Comparison of ENCODE assay signal across 35 cellular contexts in the genomic region with DNA sequence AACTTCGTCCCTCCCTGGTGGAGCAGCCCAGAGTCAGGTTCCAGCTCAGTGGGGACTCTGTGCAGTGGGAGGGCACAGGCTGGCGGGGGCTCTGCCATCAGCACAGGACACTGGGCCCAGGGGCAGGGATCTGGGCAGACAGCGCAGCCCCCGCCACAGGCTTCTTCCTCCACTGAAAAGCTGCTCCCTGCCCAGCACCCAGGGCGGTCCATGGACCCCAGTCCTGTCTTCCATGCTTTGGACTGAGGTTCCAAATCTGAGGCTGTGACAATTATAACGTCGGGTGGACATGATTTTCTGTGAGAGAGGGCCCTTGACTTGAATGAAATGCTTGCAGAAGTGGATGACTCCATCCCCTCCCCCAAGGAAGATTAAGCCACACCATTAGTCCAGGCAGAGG. TPM values are rescaled to one million over a fixed set of nuclear protein-coding genes. Genes with fewer than 3 reads are reported as not detected.
"Had no signal": no experiment of that assay in that cellular context is flagged by ENCODE, and none has a peak within 500 bp of the region (broad histone marks: within the 10 kb centered on the region; RNA-seq: fewer than 3 reads in every experiment).

No MANE protein-coding gene starts in this region.

- H3K4me3 Mint-ChIP-seq: activated CD4-positive, alpha-beta T cell treated with anti-CD3 and anti-CD28 coated beads, Interleukin-2, amount 10 ng/mL, durations not matched to agents 7 days and 5 days; activated CD8-positive, alpha-beta T cell treated with anti-CD3 and anti-CD28 coated beads, Interleukin-2, amount 10 ng/mL, durations not matched to agents 7 days and 5 days; activated naive CD4-positive, alpha-beta T cell treated with anti-CD3 and anti-CD28 coated beads, Interleukin-2, amount 50 U/mL, for 24 hours; activated naive CD8-positive, alpha-beta T cell treated with anti-CD3 and anti-CD28 coated beads, Interleukin-2, amount 10 ng/mL, durations not matched to agents 7 days and 5 days; activated T-cell treated with anti-CD3 and anti-CD28 coated beads, Interleukin-2, amount 50 U/mL, for 24 hours had no signal

- H3K4me3 ChIP-seq: body of pancreas, breast epithelium had no signal

- ATAC-seq: activated CD8-positive, alpha-beta T cell treated with anti-CD3 and anti-CD28 coated beads, Interleukin-2, amount 10 ng/mL, durations not matched to agents 7 days and 5 days; body of pancreas; Panc1 had no signal

- H3K9me3 Mint-ChIP-seq: activated CD4-positive, alpha-beta T cell treated with anti-CD3 and anti-CD28 coated beads, Interleukin-2, amount 10 ng/mL, durations not matched to agents 7 days and 5 days; activated naive CD4-positive, alpha-beta T cell treated with anti-CD3 and anti-CD28 coated beads, Interleukin-2, amount 50 U/mL, for 24 hours; activated naive CD8-positive, alpha-beta T cell treated with anti-CD3 and anti-CD28 coated beads, Interleukin-2, amount 10 ng/mL, durations not matched to agents 7 days and 5 days; activated T-cell treated with anti-CD3 and anti-CD28 coated beads, Interleukin-2, amount 50 U/mL, for 24 hours; activated T-helper 2 cell treated with anti-CD3 and anti-CD28 coated beads, Interferon-gamma antibody, Interleukin-2, Interleukin-4, amounts not matched to agents 10 μg/mL and 5 μg/mL and 100 μg/mL, durations not matched to agents 14 hours and 24 hours and 36 hours had no signal

- DNase-seq: activated CD4-positive, alpha-beta T cell treated with anti-CD3 and anti-CD28 coated beads, Interleukin-2, amount 10 ng/mL, durations not matched to agents 7 days and 5 days; activated CD4-positive, alpha-beta T cell treated with anti-CD3 and anti-CD28 coated beads, Interleukin-2, amount 50 U/mL, for 48 hours; activated CD4-positive, CD25-positive, alpha-beta regulatory T cell; activated CD8-positive, alpha-beta T cell treated with anti-CD3 and anti-CD28 coated beads, Interleukin-2, amount 10 ng/mL, durations not matched to agents 7 days and 5 days; activated gamma-delta T cell; activated naive CD4-positive, alpha-beta T cell treated with Interleukin-2 at 50 U/mL for 16 hours; activated naive CD8-positive, alpha-beta T cell treated with anti-CD3 and anti-CD28 coated beads, Interleukin-2, amount 10 ng/mL, durations not matched to agents 7 days and 5 days; activated T-cell treated with anti-CD3 and anti-CD28 coated beads, Interleukin-2, amount 50 U/mL, for 24 hours; body of pancreas; caudate nucleus; cerebellar nuclear complex; MM.1S; MV-4-11; NCI-H1092; NCI-H1417; NCI-H187 treated with DMSO at 0.1 percent for 48 hours; NCI-H2081; NCI-H2171 treated with DMSO at 0.1 percent for 48 hours; NCI-H345; NCI-H524 treated with DMSO at 0.1 percent for 48 hours; Right ventricle myocardium superior; SW 1271; T-helper 1 cell; T-helper 2 cell; T-helper 9 cell had no signal

- H3K36me3 Mint-ChIP-seq: activated naive CD4-positive, alpha-beta T cell treated with anti-CD3 and anti-CD28 coated beads, Interleukin-2, amount 50 U/mL, for 24 hours; activated naive CD8-positive, alpha-beta T cell treated with anti-CD3 and anti-CD28 coated beads, Interleukin-2, amount 10 ng/mL, durations not matched to agents 7 days and 5 days had no signal

- H3K27ac Mint-ChIP-seq: activated CD4-positive, alpha-beta T cell treated with anti-CD3 and anti-CD28 coated beads, Interleukin-2, amount 10 ng/mL, durations not matched to agents 7 days and 5 days; activated CD8-positive, alpha-beta T cell treated with anti-CD3 and anti-CD28 coated beads, Interleukin-2, amount 10 ng/mL, durations not matched to agents 7 days and 5 days; activated naive CD4-positive, alpha-beta T cell treated with anti-CD3 and anti-CD28 coated beads, Interleukin-2, amount 50 U/mL, for 24 hours; activated naive CD8-positive, alpha-beta T cell treated with anti-CD3 and anti-CD28 coated beads, Interleukin-2, amount 10 ng/mL, durations not matched to agents 7 days and 5 days; activated T-cell treated with anti-CD3 and anti-CD28 coated beads, Interleukin-2, amount 50 U/mL, for 24 hours; activated T-helper 2 cell treated with anti-CD3 and anti-CD28 coated beads, Interferon-gamma antibody, Interleukin-2, Interleukin-4, amounts not matched to agents 10 μg/mL and 5 μg/mL and 100 μg/mL, durations not matched to agents 14 hours and 24 hours and 36 hours had no signal

- H3K9me3 ChIP-seq: body of pancreas, breast epithelium had no signal

- H3K4me1 Mint-ChIP-seq: activated CD4-positive, alpha-beta T cell treated with anti-CD3 and anti-CD28 coated beads, Interleukin-2, amount 10 ng/mL, durations not matched to agents 7 days and 5 days; activated naive CD4-positive, alpha-beta T cell treated with anti-CD3 and anti-CD28 coated beads, Interleukin-2, amount 50 U/mL, for 24 hours; activated naive CD8-positive, alpha-beta T cell treated with anti-CD3 and anti-CD28 coated beads, Interleukin-2, amount 10 ng/mL, durations not matched to agents 7 days and 5 days had no signal

- H3K27me3 Mint-ChIP-seq: activated CD4-positive, alpha-beta T cell treated with anti-CD3 and anti-CD28 coated beads, Interleukin-2, amount 10 ng/mL, durations not matched to agents 7 days and 5 days; activated naive CD4-positive, alpha-beta T cell treated with anti-CD3 and anti-CD28 coated beads, Interleukin-2, amount 50 U/mL, for 24 hours; activated naive CD8-positive, alpha-beta T cell treated with anti-CD3 and anti-CD28 coated beads, Interleukin-2, amount 10 ng/mL, durations not matched to agents 7 days and 5 days; activated T-cell treated with anti-CD3 and anti-CD28 coated beads, Interleukin-2, amount 50 U/mL, for 24 hours had no signal

- H3K27me3 ChIP-seq: body of pancreas, breast epithelium had no signal

- H3K27ac ChIP-seq: body of pancreas, breast epithelium, KMS-11, RWPE1, VCaP had no signal

- H3K4me1 ChIP-seq: body of pancreas, breast epithelium had no signal

RNA-seq across cellular contexts. Expression of a gene that starts 21.2 kb away (rescaled TPM):
- total RNA-seq: activated CD4-positive, alpha-beta T cell treated with anti-CD3 and anti-CD28 coated beads, Interleukin-2, amount 10 ng/mL, durations not matched to agents 7 days and 5 days; activated CD8-positive, alpha-beta T cell treated with anti-CD3 and anti-CD28 coated beads, Interleukin-2, amount 10 ng/mL, durations not matched to agents 7 days and 5 days; activated naive CD8-positive, alpha-beta T cell treated with anti-CD3 and anti-CD28 coated beads, Interleukin-2, amount 10 ng/mL, durations not matched to agents 7 days and 5 days; activated T-helper 2 cell treated with anti-CD3 and anti-CD28 coated beads, Interferon-gamma antibody, Interleukin-2, Interleukin-4, amounts not matched to agents 10 μg/mL and 5 μg/mL and 100 μg/mL, durations not matched to agents 14 hours and 24 hours and 36 hours; astrocyte; LHCN-M2; Right ventricle myocardium superior had no signal

RNA-seq across cellular contexts. Expression of a gene that starts 28.5 kb away (rescaled TPM):
- total RNA-seq: activated CD4-positive, alpha-beta T cell treated with anti-CD3 and anti-CD28 coated beads, Interleukin-2, amount 10 ng/mL, durations not matched to agents 7 days and 5 days; activated CD8-positive, alpha-beta T cell treated with anti-CD3 and anti-CD28 coated beads, Interleukin-2, amount 10 ng/mL, durations not matched to agents 7 days and 5 days; activated naive CD8-positive, alpha-beta T cell treated with anti-CD3 and anti-CD28 coated beads, Interleukin-2, amount 10 ng/mL, durations not matched to agents 7 days and 5 days; activated T-helper 2 cell treated with anti-CD3 and anti-CD28 coated beads, Interferon-gamma antibody, Interleukin-2, Interleukin-4, amounts not matched to agents 10 μg/mL and 5 μg/mL and 100 μg/mL, durations not matched to agents 14 hours and 24 hours and 36 hours; astrocyte; breast epithelium; LHCN-M2; NCI-H460; Right ventricle myocardium superior had no signal
